Comparison of ENCODE assay signal across 22 cellular contexts in the genomic region with DNA sequence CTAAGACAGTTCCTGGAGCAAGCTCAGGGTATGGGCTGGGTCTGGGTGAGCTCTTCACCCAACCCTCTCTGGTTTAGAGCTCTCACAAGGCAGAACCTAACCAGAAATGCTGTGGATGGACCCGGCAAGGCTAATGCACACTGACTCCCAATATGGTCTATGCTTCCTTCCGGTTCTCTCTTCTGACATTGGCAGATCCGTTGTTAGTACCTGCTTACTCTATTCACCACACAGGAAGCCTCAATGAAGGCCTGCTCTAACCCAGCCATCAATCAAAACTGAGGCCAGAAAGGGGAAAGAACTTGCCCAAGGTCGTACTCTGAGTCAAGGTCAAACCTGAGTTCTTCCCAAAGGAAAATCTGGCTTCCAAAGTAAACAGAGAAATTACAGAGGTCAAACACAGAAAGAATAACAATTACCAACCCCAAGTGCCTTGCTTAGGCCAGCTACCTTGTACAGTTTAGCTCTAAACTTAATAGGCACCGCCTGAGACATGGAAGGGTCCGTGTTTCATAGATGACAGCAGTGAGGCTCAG. TPM values are rescaled to one million over a fixed set of nuclear protein-coding genes. Genes with fewer than 3 reads are reported as not detected.
DNase-seq lines count a peak whose midpoint lies in the region; ATAC-seq and TF ChIP-seq lines count a peak whose summit lies in the region.
"Had no signal": no experiment of that assay in that cellular context is flagged by ENCODE, and none has a peak within 500 bp of the region (broad histone marks: within the 10 kb centered on the region; RNA-seq: fewer than 3 reads in every experiment).

No MANE protein-coding gene starts in this region.

- no peak for TF ChIP-seq CTCF in CD4-positive, alpha-beta T cell (IDR thresholded peaks at IDR 0.05)
- no peak for TF ChIP-seq CTCF in GM12865 (IDR thresholded peaks at IDR 0.05; ENCODE audit: insufficient read depth, low read depth, low read length, missing control alignments)
- TF ChIP-seq CTCF in adrenal gland (IDR thresholded peaks at IDR 0.05): no peak
- no peak for TF ChIP-seq CTCF in breast epithelium (IDR thresholded peaks at IDR 0.05)
- TF ChIP-seq CTCF in GM10248 (IDR thresholded peaks at IDR 0.05; ENCODE audit: control extremely low read depth, extremely low read depth, low read depth, missing control alignments): no peak

- H3K27ac ChIP-seq in CD4-positive, alpha-beta T cell (ENCODE audit: low read depth, low read length): no peak overlapping the region
- peak overlapping the region in 3 of 5 donors; percentile 6 to 22 (median 10) for H3K27ac ChIP-seq in adrenal gland
- H3K27ac ChIP-seq in breast epithelium: no peak overlapping the region
- H3K27ac ChIP-seq: epithelial cell of prostate, heart left ventricle, KMS-11, psoas muscle, uterus had no signal

- H3K9me3 Mint-ChIP-seq in CD4-positive, alpha-beta T cell: no peaks in the 10 kb centered on the region
- H3K9me3 Mint-ChIP-seq: CD4-positive, alpha-beta memory T cell; memory B cell had no signal

- H3K27me3 ChIP-seq in CD4-positive, alpha-beta T cell (ENCODE audit: control insufficient read depth, insufficient read depth, low read length): no peaks in the 10 kb centered on the region
- H3K27me3 ChIP-seq in adrenal gland (no peaks in the 10 kb centered on the region), breast epithelium (no peaks in the 10 kb centered on the region)
- H3K27me3 ChIP-seq: uterus had no signal

- POLR2A ChIA-PET in CD4-positive, alpha-beta T cell (lab: Charles Lee): interaction anchor here (0.8 kb wide), 1 partner anchor 50 kb away, joined by 3 read pairs; no protein-coding TSS in a partner anchor
- POLR2A ChIA-PET in GM10248 (lab: Yijun Ruan, JAX): no interaction called here

- no peaks in the 10 kb centered on the region for H3K36me3 Mint-ChIP-seq in CD4-positive, alpha-beta T cell (ENCODE audit: low read depth)
- H3K36me3 Mint-ChIP-seq: CD4-positive, alpha-beta memory T cell; memory B cell had no signal

- H3K27ac Mint-ChIP-seq in CD4-positive, alpha-beta T cell: no peak overlapping the region
- H3K27ac Mint-ChIP-seq: CD4-positive, alpha-beta memory T cell; memory B cell had no signal

- H3K4me3 ChIP-seq in GM12865 (ENCODE audit: low read depth, low read length) (no peak overlapping the region), adrenal gland (no peak overlapping the region), breast epithelium (no peak overlapping the region)
- H3K4me3 ChIP-seq: heart left ventricle, psoas muscle, uterus had no signal

- H3K4me1 ChIP-seq in adrenal gland (replicated peaks in 1 of 2) (peaks cover 10 to 40% of the 10 kb centered on the region in 2 donors), breast epithelium (no peaks in the 10 kb centered on the region)
- H3K4me1 ChIP-seq: heart left ventricle, psoas muscle, uterus had no signal

- no peaks in the 10 kb centered on the region for H3K27me3 Mint-ChIP-seq in CD4-positive, alpha-beta T cell
- H3K27me3 Mint-ChIP-seq: CD4-positive, alpha-beta memory T cell had no signal

- no peaks in the 10 kb centered on the region for H3K9me3 ChIP-seq in CD4-positive, alpha-beta T cell (ENCODE audit: control insufficient read depth, low read length)
- no peaks in the 10 kb centered on the region for H3K9me3 ChIP-seq in adrenal gland (replicated peaks in 1 of 3)
- H3K9me3 ChIP-seq in breast epithelium: no peaks in the 10 kb centered on the region
- H3K9me3 ChIP-seq: heart left ventricle, psoas muscle, uterus had no signal

- DNase-seq in CD4-positive, alpha-beta T cell: no peak
- peak; percentile 27 for DNase-seq in GM12865 (ENCODE audit: low read depth)
- peak in 3 of 7 donors; percentile 9 to 48 (median 11) for DNase-seq in adrenal gland
- no peak for DNase-seq in breast epithelium (ENCODE audit: low spot score in 2 of 2)
- DNase-seq in activated CD4-positive, CD25-positive, alpha-beta regulatory T cell treated with anti-CD3 and anti-CD28 coated beads, Interleukin-2, amount 50 U/mL, for 72 hours: no peak
- DNase-seq in GM10248 (ENCODE audit: extremely low spot score): no peak
- DNase-seq: activated CD4-positive, CD25-positive, alpha-beta regulatory T cell; aorta; central memory CD4-positive, alpha-beta T cell; DMS153; heart left ventricle; left cardiac atrium; MV-4-11; NCI-H2171; NCI-H524 treated with DMSO at 0.1 percent for 48 hours; psoas muscle; uterus had no signal

- peak; percentile 17 for ATAC-seq in CD4-positive, alpha-beta T cell (ENCODE audit: poor library complexity)
- ATAC-seq in HG03354 (IDR thresholded peaks at IDR 0.05; ENCODE audit: poor library complexity, severe bottlenecking, unreplicated experiment): peak; percentile 91
- ATAC-seq: heart left ventricle, left cardiac atrium, psoas muscle had no signal

- 21 to 36% (median 33%) methylated on average over 6 of the region's 6 CpGs for WGBS in adrenal gland, 4 donors

- TF ChIP-seq POLR2A in adrenal gland (IDR thresholded peaks at IDR 0.05) (no peak), breast epithelium (IDR thresholded peaks at IDR 0.05) (no peak)

- CTCF ChIA-PET in CD4-positive, alpha-beta T cell (lab: Charles Lee): interaction anchor here (2.6 kb wide), 1 partner anchor 219 kb away, joined by 6 read pairs; no protein-coding TSS in a partner anchor
- CTCF ChIA-PET in GM10248 (lab: Yijun Ruan, JAX): interaction anchor here (0.7 to 12.2 kb wide), 16 partner anchors 9 to 228 kb away, joined by 3 to 104 read pairs (median 4); no protein-coding TSS in a partner anchor

- peaks cover 5% of the 10 kb centered on the region for H3K4me1 Mint-ChIP-seq in CD4-positive, alpha-beta T cell (ENCODE audit: low read depth)
- H3K4me1 Mint-ChIP-seq: memory B cell had no signal

- no peaks in the 10 kb centered on the region for H3K36me3 ChIP-seq in adrenal gland (replicated peaks in 1 of 2)
- H3K36me3 ChIP-seq in breast epithelium: no peaks in the 10 kb centered on the region
- H3K36me3 ChIP-seq: heart left ventricle, uterus had no signal

- intact Hi-C loops in CD4-positive, alpha-beta T cell (cut with DNase I, micrococcal nuclease): loop anchor here in 1 of 2 experiments (1.0 kb wide), 1 partner anchor 220 kb away; no protein-coding TSS in a partner anchor
- intact Hi-C loops in adrenal gland (cut with DNase I) (loop anchor here in 1 of 2 donors (10.0 kb wide), 1 partner anchor 221 kb away; the partner anchor contains the start of gene TEX53), breast epithelium (cut with DNase I; ENCODE audit: low total_unique reads) (no loop called here)

- H3K4me3 Mint-ChIP-seq in CD4-positive, alpha-beta T cell: no peak overlapping the region
- H3K4me3 Mint-ChIP-seq: CD4-positive, alpha-beta memory T cell; memory B cell had no signal

RNA-seq across cellular contexts. Expression of gene AKNA, which starts 46.0 kb away (rescaled TPM):
- 100 to 1,000 TPM; 247 to 258 TPM for total RNA-seq in CD4-positive, alpha-beta T cell
- total RNA-seq in adrenal gland (10 to 100 TPM in 6 of 8 donors, 1 to 10 TPM in 2; 7.5 to 20.0 (median 15.9) TPM), breast epithelium (10 to 100 TPM; 20.1 to 52.0 (median 35.7) TPM)
- 10 to 100 TPM in 2 of 3 donors, 1 to 10 TPM in 1; 4.8 to 37.3 (median 20.3) TPM for polyA plus RNA-seq in adrenal gland

Comparison
In these comparisons a context has a peak if more than half of its experiments do, and no peak if none do; other contexts are left out.
1. H3K27ac ChIP-seq: peak in adrenal gland (3 of 5); none in CD4-positive, alpha-beta T cell (single experiment) and breast epithelium (0 of 2).
2. RNA of gene AKNA, which starts 46.0 kb away (total RNA-seq): 247 to 258 TPM in CD4-positive, alpha-beta T cell; 20.1 to 52.0 TPM in breast epithelium and 7.5 to 20.0 TPM in adrenal gland; every median in the first group is over 4 times any median in the second.